In the genomic region with DNA sequence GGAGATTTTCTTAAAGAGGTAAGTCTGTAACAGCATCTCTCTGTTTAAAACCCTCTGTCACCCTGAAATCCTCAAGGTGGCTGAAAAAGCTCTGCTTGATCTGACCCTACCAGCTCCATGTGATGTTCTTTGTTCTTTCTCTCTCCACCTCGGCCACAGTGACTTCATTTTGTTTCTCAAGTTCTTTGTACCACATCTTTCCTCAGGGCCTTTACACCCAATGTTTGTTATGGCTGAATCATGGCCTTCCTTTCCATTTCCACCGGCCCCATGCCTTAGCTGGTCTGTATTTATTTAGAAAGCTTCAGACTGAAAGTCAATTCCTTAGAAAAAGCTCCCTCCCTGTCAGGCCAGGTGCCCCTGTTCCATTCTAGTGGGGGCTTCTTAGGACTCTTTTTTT, we compare ENCODE assay signal across 15 cellular contexts.
"Had no signal": no experiment of that assay in that cellular context is flagged by ENCODE, and none has a peak within 500 bp of the region (broad histone marks: within the 10 kb centered on the region; RNA-seq: fewer than 3 reads in every experiment).

No MANE protein-coding gene starts in this region.

- H3K9me3 ChIP-seq: gastrocnemius medialis, ovary had no signal

- H3K27ac ChIP-seq: epithelial cell of prostate, esophagus muscularis mucosa, gastrocnemius medialis, ovary had no signal

- H3K4me1 ChIP-seq: esophagus muscularis mucosa, gastrocnemius medialis had no signal

- ATAC-seq: gastrocnemius medialis, left lobe of liver, right cardiac atrium had no signal

- H3K27me3 ChIP-seq: esophagus muscularis mucosa, gastrocnemius medialis, ovary had no signal

- DNase-seq: effector memory CD4-positive, alpha-beta T cell; gastrocnemius medialis; islet precursor cell; naive B cell; nephron progenitor cell; ovary; right cardiac atrium; small intestine; stimulated activated CD4-positive, alpha-beta T cell treated with anti-CD3 and anti-CD28 coated beads, Interleukin-12 subunit alpha, Interleukin-12 subunit beta, amount 100 ng/mL, for 4 hours; stimulated activated naive CD4-positive, alpha-beta T cell had no signal

- H3K4me3 ChIP-seq: esophagus muscularis mucosa, gastrocnemius medialis, ovary had no signal

- FAIRE-seq: endometrium, small intestine, urothelium cell line had no signal

- H3K36me3 ChIP-seq: esophagus muscularis mucosa, gastrocnemius medialis, ovary had no signal
